ENCODE assay signal across 8 cellular contexts in the genomic region with DNA sequence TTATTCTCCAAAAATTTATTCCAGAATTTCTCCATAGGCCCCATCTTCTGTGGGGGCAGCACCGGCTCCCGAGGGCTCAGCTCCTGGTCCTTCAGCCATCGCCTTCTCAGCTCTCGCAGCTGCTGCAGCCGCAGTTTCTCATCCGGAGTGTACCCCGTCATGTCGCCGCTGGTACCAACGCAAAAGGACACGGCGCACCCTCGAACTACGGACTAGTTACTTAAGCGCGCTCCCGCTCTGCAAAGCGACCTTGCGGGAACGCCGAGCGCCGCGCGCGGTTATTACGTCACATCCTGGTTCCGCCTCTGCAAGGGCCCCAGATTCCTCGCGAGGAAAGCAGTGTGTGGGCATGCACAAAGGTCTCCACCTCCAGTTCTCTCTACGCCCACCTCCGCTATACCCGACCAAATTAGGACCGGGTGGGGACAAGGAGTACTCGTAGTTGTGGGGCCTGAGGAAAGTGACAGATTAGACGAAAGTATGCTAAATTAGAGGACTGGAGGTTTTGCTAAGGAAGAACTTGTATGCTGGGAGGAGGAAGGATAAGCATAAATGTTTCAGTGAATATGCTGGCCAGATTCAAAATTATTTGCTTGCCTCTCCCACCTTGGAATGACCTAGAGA. TPM values are rescaled to one million over a fixed set of nuclear protein-coding genes. Genes with fewer than 3 reads are reported as not detected.
DNase-seq lines count a peak whose midpoint lies in the region; ATAC-seq and TF ChIP-seq lines count a peak whose summit lies in the region.

NDUFB6 (minus strand) TSS at position 260 of the 624 bp plus-strand sequence; CDS start at position 161, 99 bp downstream.

- TF ChIP-seq CTCF in chondrocyte (IDR thresholded peaks at IDR 0.05) = no peak

- H3K27ac Mint-ChIP-seq in chondrocyte (ENCODE audit: unreplicated experiment) = peak within 1 kb of the TSS; percentile 99

- H3K27me3 Mint-ChIP-seq in chondrocyte (ENCODE audit: low read depth) = peaks cover 10% of the 10 kb centered on the region

- DNase-seq in AG20443 (ENCODE audit: low spot score) (peak; percentile 96), NCI-H510A treated with DMSO at 0.1 percent for 48 hours (lab: John Stamatoyannopoulos, UW) (peak; percentile 84), chondrocyte (ENCODE audit: low spot score) (peak; percentile 97), kidney glomerular epithelial cell (lab: John Stamatoyannopoulos, UW) (peak; percentile 86)
- peak; percentile 90 to 95 for DNase-seq in activated CD4-positive, alpha-beta T cell treated with anti-CD3 and anti-CD28 coated beads for 24 hours (ENCODE audit: low read depth in 2 of 2)
- peak; percentile 84 to 90 for DNase-seq in stimulated activated CD4-positive, alpha-beta T cell treated with anti-CD3 and anti-CD28 coated beads, Interleukin-1b, Interleukin-23, amount 100 ng/mL, for 1 hour (ENCODE audit: low read depth in 2 of 2)

- peak; percentile 88 for ATAC-seq in HG03439 (IDR thresholded peaks at IDR 0.05; ENCODE audit: unreplicated experiment)

- peaks cover 19% of the 10 kb centered on the region for H3K4me1 Mint-ChIP-seq in chondrocyte (ENCODE audit: low read depth)

- H3K36me3 Mint-ChIP-seq in chondrocyte (ENCODE audit: low read depth) = peaks cover 2% of the 10 kb centered on the region

- TF ChIP-seq POLR2A in GM19193 (IDR thresholded peaks at IDR 0.05; ENCODE audit: extremely low read depth, insufficient read depth, insufficient read length) = peak; percentile 87

- H3K9me3 Mint-ChIP-seq in chondrocyte (ENCODE audit: low read depth) = no peaks in the 10 kb centered on the region

- peak within 1 kb of the TSS; percentile 97 for H3K4me3 Mint-ChIP-seq in chondrocyte (ENCODE audit: unreplicated experiment)

RNA-seq across cellular contexts. Expression of gene NDUFB6, which starts in this region (rescaled TPM):
- total RNA-seq in chondrocyte = 40.2 to 47.6 TPM (median 43.4 TPM) in 3 replicates

Comparison
In these comparisons a context has a peak if more than half of its experiments do, and no peak if none do; other contexts are left out.
1. Peak in every context shown above with its lines: DNase-seq and ATAC-seq.